In genomic region chr9:3783156-3783555, GRCh38 we compare ENCODE assay signal across 26 cellular contexts.
"Had no signal": no experiment of that assay in that cellular context is flagged by ENCODE, and none has a peak within 500 bp of the region (broad histone marks: within the 10 kb centered on the region; RNA-seq: fewer than 3 reads in every experiment).

No MANE protein-coding gene starts in this region.

- H3K27ac Mint-ChIP-seq: activated CD4-positive, alpha-beta memory T cell treated with anti-CD3 and anti-CD28 coated beads, Interleukin-2, amount 10 ng/mL, durations not matched to agents 7 days and 5 days; activated naive CD4-positive, alpha-beta T cell treated with anti-CD3 and anti-CD28 coated beads, Interleukin-2, amount 50 U/mL, for 72 hours; activated naive CD8-positive, alpha-beta T cell treated with anti-CD3 and anti-CD28 coated beads, Interleukin-2, amount 50 U/mL, for 24 hours; activated T-cell treated with anti-CD3 and anti-CD28 coated beads, Interleukin-2, amount 50 U/mL, for 72 hours; activated T-helper 2 cell treated with anti-CD3 and anti-CD28 coated beads, Interferon-gamma antibody, Interleukin-2, Interleukin-4, amounts not matched to agents 10 μg/mL and 5 μg/mL and 100 μg/mL, durations not matched to agents 14 hours and 24 hours and 36 hours had no signal

- H3K27me3 Mint-ChIP-seq: activated CD4-positive, alpha-beta memory T cell treated with anti-CD3 and anti-CD28 coated beads, Interleukin-2, amount 10 ng/mL, durations not matched to agents 7 days and 5 days had no signal

- DNase-seq: activated CD4-positive, alpha-beta memory T cell treated with anti-CD3 and anti-CD28 coated beads, Interleukin-2, amount 10 ng/mL, durations not matched to agents 7 days and 5 days; activated CD4-positive, alpha-beta T cell treated with anti-CD3 and anti-CD28 coated beads for 1 hour; activated CD4-positive, alpha-beta T cell treated with anti-CD3 and anti-CD28 coated beads for 48 hours; activated CD4-positive, CD25-positive, alpha-beta regulatory T cell; activated CD8-positive, alpha-beta memory T cell treated with anti-CD3 and anti-CD28 coated beads for 24 hours; activated gamma-delta T cell; activated naive CD4-positive, alpha-beta T cell treated with Interleukin-2 at 50 U/mL for 16 hours; activated naive CD8-positive, alpha-beta T cell treated with anti-CD3 and anti-CD28 coated beads, Interleukin-2, amount 50 U/mL, for 24 hours; activated T-cell treated with anti-CD3 and anti-CD28 coated beads, Interleukin-2, amount 50 U/mL, for 1 hour; activated T-cell treated with anti-CD3 and anti-CD28 coated beads, Interleukin-2, amount 50 U/mL, for 72 hours; body of pancreas; Karpas-422; KBM-7; NCI-H1105 treated with DMSO at 0.1 percent for 48 hours; NCI-H1436; NCI-H1694; NCI-H1930; NCI-H345; NCI-H524 treated with DMSO at 0.1 percent for 48 hours; SHP77; SJCRH30; T1000; WERI-Rb-1 had no signal

- H3K36me3 Mint-ChIP-seq: IgD-negative memory B cell had no signal

- H3K4me3 Mint-ChIP-seq: activated CD4-positive, alpha-beta memory T cell treated with anti-CD3 and anti-CD28 coated beads, Interleukin-2, amount 10 ng/mL, durations not matched to agents 7 days and 5 days; activated naive CD8-positive, alpha-beta T cell treated with anti-CD3 and anti-CD28 coated beads, Interleukin-2, amount 50 U/mL, for 24 hours; activated T-cell treated with anti-CD3 and anti-CD28 coated beads, Interleukin-2, amount 50 U/mL, for 72 hours; IgD-negative memory B cell had no signal

- H3K4me1 Mint-ChIP-seq: activated CD4-positive, alpha-beta memory T cell treated with anti-CD3 and anti-CD28 coated beads, Interleukin-2, amount 10 ng/mL, durations not matched to agents 7 days and 5 days; activated naive CD8-positive, alpha-beta T cell treated with anti-CD3 and anti-CD28 coated beads, Interleukin-2, amount 50 U/mL, for 24 hours; IgD-negative memory B cell had no signal
